ENCODE assay signal across 9 cellular contexts in the genomic region with DNA sequence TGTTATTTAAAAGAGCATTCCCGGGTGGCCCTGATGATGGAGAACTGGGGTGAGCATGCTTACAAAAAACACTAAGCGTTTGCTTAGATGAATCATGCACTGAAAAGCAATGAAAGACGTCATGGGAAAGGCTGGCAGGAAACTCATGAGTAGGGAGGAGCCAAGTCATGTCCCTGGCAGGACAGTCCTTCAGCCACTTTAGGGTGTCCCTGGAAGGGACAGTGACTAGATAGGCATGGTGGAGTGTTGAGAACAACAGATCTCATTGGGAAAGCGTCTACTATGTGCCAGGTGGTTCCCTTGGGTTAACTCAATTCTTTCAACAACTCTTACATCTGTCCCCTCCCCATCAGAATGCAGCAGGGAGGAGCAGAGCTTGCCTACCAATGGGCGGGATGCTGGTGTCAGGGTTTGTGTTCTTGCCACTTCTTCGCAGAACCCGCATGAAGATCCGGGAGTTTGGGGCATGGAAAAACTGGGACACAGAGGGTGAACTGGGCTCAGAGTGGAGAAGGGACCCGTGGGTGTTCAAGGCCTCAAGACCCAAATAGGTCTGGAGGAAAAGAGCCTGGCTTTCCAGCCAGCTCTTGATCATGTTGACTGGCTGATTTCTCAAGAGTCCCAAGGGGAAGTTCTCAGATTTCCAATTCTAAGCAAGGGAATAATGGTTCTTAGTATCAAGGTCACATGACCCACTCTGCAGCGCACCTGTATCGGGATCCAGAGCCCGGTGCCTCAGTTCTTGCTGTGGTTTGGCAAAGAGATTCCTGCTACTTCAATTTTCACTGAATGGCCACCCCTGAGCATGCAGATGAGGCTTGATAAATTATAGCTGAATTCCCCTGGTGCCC.
A peak's percentile ranks its signal among the peaks of the same experiment; 100 is the strongest.
DNase-seq lines count a peak whose midpoint lies in the region; ATAC-seq and TF ChIP-seq lines count a peak whose summit lies in the region.
"Had no signal": no experiment of that assay in that cellular context is flagged by ENCODE, and none has a peak within 500 bp of the region (broad histone marks: within the 10 kb centered on the region; RNA-seq: fewer than 3 reads in every experiment).

No MANE protein-coding gene starts in this region.

- H3K27me3 ChIP-seq in rectal smooth muscle tissue (ENCODE audit: control insufficient read depth, insufficient read depth, low read length) (no peaks in the 10 kb centered on the region), neural progenitor cell (no peaks in the 10 kb centered on the region)

- H3K4me2 ChIP-seq in neural progenitor cell = no peak overlapping the region

- TF ChIP-seq CTCF in GM12865 (IDR thresholded peaks at IDR 0.05; ENCODE audit: insufficient read depth, low read depth, low read length, missing control alignments) (no peak), RWPE1 (conservative IDR thresholded peaks at IDR 0.05; ENCODE audit: low read depth) (no peak), fibroblast of mammary gland (conservative IDR thresholded peaks at IDR 0.05; ENCODE audit: control insufficient read depth, insufficient read depth, low read depth, low read length) (no peak), neural progenitor cell (IDR thresholded peaks at IDR 0.05) (no peak)

- H3K79me2 ChIP-seq in neural progenitor cell (ENCODE audit: low read depth) = no peaks in the 10 kb centered on the region

- peaks cover 6% of the 10 kb centered on the region for H3K9me3 Mint-ChIP-seq in neural progenitor cell

- CTCF ChIA-PET in RWPE1 (lab: Yijun Ruan, JAX) = no interaction called here

- ATAC-seq in HG03175 (IDR thresholded peaks at IDR 0.05; ENCODE audit: unreplicated experiment) (no peak), HG02973 (IDR thresholded peaks at IDR 0.05; ENCODE audit: unreplicated experiment) (no peak), GM21737 (IDR thresholded peaks at IDR 0.05; ENCODE audit: unreplicated experiment) (no peak)
- ATAC-seq: activated CD8-positive, alpha-beta memory T cell treated with anti-CD3 and anti-CD28 coated beads, Interleukin-2, amount 10 ng/mL, durations not matched to agents 7 days and 5 days had no signal

- H3K4me3 ChIP-seq in GM12865 (ENCODE audit: low read depth, low read length) (no peak overlapping the region), fibroblast of mammary gland (ENCODE audit: control insufficient read depth, low read depth, low read length) (no peak overlapping the region), rectal smooth muscle tissue (ENCODE audit: low read length) (no peak overlapping the region), neural progenitor cell (no peak overlapping the region)

- no peak overlapping the region for H3K4me3 Mint-ChIP-seq in neural progenitor cell
- H3K4me3 Mint-ChIP-seq: activated CD8-positive, alpha-beta memory T cell treated with anti-CD3 and anti-CD28 coated beads, Interleukin-2, amount 10 ng/mL, durations not matched to agents 7 days and 5 days had no signal

- H2AFZ ChIP-seq in neural progenitor cell (replicated peaks) = no peak overlapping the region

- peak overlapping the region; percentile 41 for H3K27ac ChIP-seq in RWPE1
- peak overlapping the region; percentile 15 for H3K27ac ChIP-seq in rectal smooth muscle tissue (ENCODE audit: low read depth, low read length)
- H3K27ac ChIP-seq in neural progenitor cell = no peak overlapping the region

- H3K4me1 Mint-ChIP-seq in neural progenitor cell = peaks cover 7% of the 10 kb centered on the region
- H3K4me1 Mint-ChIP-seq: activated CD8-positive, alpha-beta memory T cell treated with anti-CD3 and anti-CD28 coated beads, Interleukin-2, amount 10 ng/mL, durations not matched to agents 7 days and 5 days had no signal

- H3K36me3 Mint-ChIP-seq in neural progenitor cell = no peaks in the 10 kb centered on the region
- H3K36me3 Mint-ChIP-seq: activated CD8-positive, alpha-beta memory T cell treated with anti-CD3 and anti-CD28 coated beads, Interleukin-2, amount 10 ng/mL, durations not matched to agents 7 days and 5 days had no signal

- H3K9me3 ChIP-seq in neural progenitor cell (ENCODE audit: low read depth) = no peaks in the 10 kb centered on the region

- no peak overlapping the region for H3K27ac Mint-ChIP-seq in neural progenitor cell
- H3K27ac Mint-ChIP-seq: activated CD8-positive, alpha-beta memory T cell treated with anti-CD3 and anti-CD28 coated beads, Interleukin-2, amount 10 ng/mL, durations not matched to agents 7 days and 5 days had no signal

- POLR2A ChIA-PET in RWPE1 (lab: Yijun Ruan, JAX; ENCODE audit: low non-redundant PET) = no interaction called here

- H3K27me3 Mint-ChIP-seq in neural progenitor cell (ENCODE audit: insufficient read depth, low read depth) = peaks cover 2% of the 10 kb centered on the region
- H3K27me3 Mint-ChIP-seq: activated CD8-positive, alpha-beta memory T cell treated with anti-CD3 and anti-CD28 coated beads, Interleukin-2, amount 10 ng/mL, durations not matched to agents 7 days and 5 days had no signal

- H3K9ac ChIP-seq in rectal smooth muscle tissue (ENCODE audit: low read length) (no peak overlapping the region), neural progenitor cell (no peak overlapping the region)

- no peaks in the 10 kb centered on the region for H4K20me1 ChIP-seq in neural progenitor cell (ENCODE audit: low read depth)

- DNase-seq in GM12865 (ENCODE audit: low read depth) (peak; percentile 16), RWPE1 (ENCODE audit: low spot score) (peak; percentile 64), fibroblast of mammary gland (ENCODE audit: low read depth) (peak; percentile 98), neural progenitor cell (ENCODE audit: low spot score) (no peak)
- DNase-seq: activated CD8-positive, alpha-beta memory T cell treated with anti-CD3 and anti-CD28 coated beads, Interleukin-2, amount 10 ng/mL, durations not matched to agents 7 days and 5 days had no signal

- H3F3A ChIP-seq in neural progenitor cell (ENCODE audit: low read depth) = no peaks in the 10 kb centered on the region

- no peaks in the 10 kb centered on the region for H3K36me3 ChIP-seq in rectal smooth muscle tissue (ENCODE audit: control insufficient read depth, insufficient read depth, low read length)
- no peaks in the 10 kb centered on the region for H3K36me3 ChIP-seq in neural progenitor cell

- H3K4me1 ChIP-seq in rectal smooth muscle tissue (ENCODE audit: control insufficient read depth, insufficient read depth, low read length) (no peaks in the 10 kb centered on the region), neural progenitor cell (no peaks in the 10 kb centered on the region)
